16 cellular contexts compared by ENCODE assay signal in genomic region chr13:70237131-70237530, GRCh38.
"Had no signal": no experiment of that assay in that cellular context is flagged by ENCODE, and none has a peak within 500 bp of the region (broad histone marks: within the 10 kb centered on the region; RNA-seq: fewer than 3 reads in every experiment).

No MANE protein-coding gene starts in this region.

- H3K4me1 ChIP-seq: foreskin keratinocyte, psoas muscle, spleen, tibial artery, upper lobe of left lung, uterus had no signal

- H3K9me3 ChIP-seq: psoas muscle, upper lobe of left lung, uterus had no signal

- H3K36me3 ChIP-seq: spleen, tibial artery, upper lobe of left lung, uterus had no signal

- DNase-seq: dermis blood vessel endothelial cell; endodermal cell; erythroblast; foreskin keratinocyte; immature natural killer cell; kidney; naive thymus-derived CD4-positive, alpha-beta T cell; nephron progenitor cell; psoas muscle; spleen; stimulated activated CD4-positive, alpha-beta T cell treated with anti-CD3 and anti-CD28 coated beads, Interleukin-15, amount 100 ng/mL, for 24 hours; stimulated activated CD4-positive, alpha-beta T cell treated with anti-CD3 and anti-CD28 coated beads, Interleukin-1b, Interleukin-23, amount 100 ng/mL, for 48 hours; stimulated activated CD4-positive, alpha-beta T cell treated with anti-CD3 and anti-CD28 coated beads, Interleukin-4, amount 100 ng/mL, for 24 hours; tibial artery; upper lobe of left lung; uterus had no signal

- H3K27ac ChIP-seq: foreskin keratinocyte, psoas muscle, spleen, tibial artery, upper lobe of left lung, uterus had no signal

- H3K4me3 ChIP-seq: psoas muscle, spleen, tibial artery, upper lobe of left lung, uterus had no signal

- H3K27me3 ChIP-seq: foreskin keratinocyte, spleen, tibial artery, upper lobe of left lung, uterus had no signal
